10 cellular contexts compared by ENCODE assay signal in the genomic region with DNA sequence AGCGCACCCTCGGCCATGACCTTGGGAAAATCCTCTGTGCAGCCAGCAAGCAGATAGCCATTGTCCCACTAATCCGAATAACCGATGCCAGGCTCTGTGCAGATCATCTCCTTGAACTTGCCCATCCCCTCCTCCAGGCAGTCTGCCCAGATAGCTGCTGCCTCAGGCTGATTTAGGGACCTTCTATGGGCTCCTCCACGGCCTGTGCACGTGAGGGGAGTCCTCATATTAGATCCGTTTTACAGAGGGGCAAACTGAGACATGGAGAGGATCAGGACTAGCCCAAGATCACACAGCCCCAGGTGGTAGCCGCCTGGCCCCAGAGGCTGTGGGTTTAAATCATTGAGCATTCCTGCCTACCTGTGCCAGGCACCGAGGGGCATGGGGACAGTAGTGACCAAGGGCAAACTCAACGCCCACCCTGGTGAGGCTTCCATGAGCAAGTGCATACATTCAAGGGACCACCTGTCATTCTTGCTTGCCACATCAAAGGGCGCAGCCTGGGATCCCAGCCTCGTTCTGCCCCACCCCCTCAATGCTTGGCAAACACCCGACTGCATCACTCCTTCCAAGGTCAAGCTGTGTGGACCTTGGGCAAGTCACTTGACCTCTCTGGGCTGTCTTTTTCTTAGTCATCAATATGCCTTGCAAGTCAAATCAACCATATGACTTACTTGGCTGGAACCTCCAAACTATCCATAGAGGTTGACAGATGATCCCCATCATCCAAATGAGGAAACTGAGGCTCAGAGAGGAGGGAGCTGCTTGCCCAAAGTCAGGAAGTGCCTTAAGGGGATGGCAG.
DNase-seq lines count a peak whose midpoint lies in the region; ATAC-seq, FAIRE-seq and TF ChIP-seq lines count a peak whose summit lies in the region.
"Had no signal": no experiment of that assay in that cellular context is flagged by ENCODE, and none has a peak within 500 bp of the region (broad histone marks: within the 10 kb centered on the region; RNA-seq: fewer than 3 reads in every experiment).

No MANE protein-coding gene starts in this region.

- H3K4me3 ChIP-seq in breast epithelium = no peak overlapping the region
- no peak overlapping the region for H3K4me3 ChIP-seq in spleen
- no peak overlapping the region for H3K4me3 ChIP-seq in small intestine (ENCODE audit: low read depth in 1 of 2, low read length in 2 of 2)
- H3K4me3 ChIP-seq: suprapubic skin had no signal

- no peak for DNase-seq in MCF 10A (ENCODE audit: unreplicated experiment)
- no peak for DNase-seq in breast epithelium (ENCODE audit: low spot score in 2 of 2)
- DNase-seq in islet precursor cell = peak; percentile 66
- peak; percentile 53 for DNase-seq in spleen
- no peak for DNase-seq in small intestine
- DNase-seq in kidney glomerular epithelial cell (lab: John Stamatoyannopoulos, UW) = no peak

- BruUV-seq in MCF 10A (replicated peaks; lab: Mats Ljungman, UMichigan) = no TSS peak

- H3K27me3 Mint-ChIP-seq in MCF 10A (ENCODE audit: insufficient read depth, unreplicated experiment) = no peaks in the 10 kb centered on the region
- peaks cover 6% of the 10 kb centered on the region for H3K27me3 Mint-ChIP-seq in brain

- no peak for TF ChIP-seq POLR2A in breast epithelium (IDR thresholded peaks at IDR 0.05)
- no peak for TF ChIP-seq POLR2A in spleen (IDR thresholded peaks at IDR 0.05)

- H3K36me3 ChIP-seq in breast epithelium (no peaks in the 10 kb centered on the region), spleen (no peaks in the 10 kb centered on the region), small intestine (ENCODE audit: control insufficient read depth in 2 of 2, insufficient read depth in 2 of 2, low read length in 2 of 2) (no peaks in the 10 kb centered on the region)
- H3K36me3 ChIP-seq: suprapubic skin had no signal

- H3K27ac Mint-ChIP-seq in MCF 10A (ENCODE audit: low read depth, unreplicated experiment) = peak overlapping the region; percentile 91
- H3K27ac Mint-ChIP-seq in brain = peak overlapping the region in 3 of 5 experiments; percentile 84 to 95 (median 87)

- peaks cover 0 to 4% of the 10 kb centered on the region in 2 donors for H3K9me3 ChIP-seq in breast epithelium
- peaks cover 0 to 13% (median 7%) of the 10 kb centered on the region in 8 donors for H3K9me3 ChIP-seq in spleen
- no peaks in the 10 kb centered on the region for H3K9me3 ChIP-seq in small intestine (ENCODE audit: control insufficient read depth, low read depth)
- H3K9me3 ChIP-seq: suprapubic skin had no signal

- no peak for FAIRE-seq in small intestine (lab: Jason Lieb, UNC)
- FAIRE-seq: GM19239 had no signal

- ATAC-seq in HG02852 (IDR thresholded peaks at IDR 0.05; ENCODE audit: unreplicated experiment) = no peak

- H3K4me1 ChIP-seq in breast epithelium (no peaks in the 10 kb centered on the region), spleen (peaks cover 0 to 30% (median 17%) of the 10 kb centered on the region in 6 donors), small intestine (ENCODE audit: control insufficient read depth in 2 of 2, insufficient read depth in 1 of 2, low read depth in 1 of 2, low read length in 1 of 2) (no peaks in the 10 kb centered on the region)
- H3K4me1 ChIP-seq: suprapubic skin had no signal

- no peak for TF ChIP-seq CTCF in MCF 10A (IDR thresholded peaks at IDR 0.05; ENCODE audit: unreplicated experiment)
- no peak for TF ChIP-seq CTCF in breast epithelium (IDR thresholded peaks at IDR 0.05)
- no peak for TF ChIP-seq CTCF in brain (conservative IDR thresholded peaks at IDR 0.05)
- no peak for TF ChIP-seq CTCF in spleen (IDR thresholded peaks at IDR 0.05 in 8 of 11, conservative IDR thresholded peaks at IDR 0.05 in 3 of 11)

- H3K27me3 ChIP-seq in breast epithelium = no peaks in the 10 kb centered on the region
- peaks cover 0 to 36% (median 0%) of the 10 kb centered on the region in 7 donors for H3K27me3 ChIP-seq in spleen (replicated peaks in 1 of 7)
- no peaks in the 10 kb centered on the region for H3K27me3 ChIP-seq in small intestine (ENCODE audit: control insufficient read depth in 2 of 2, insufficient read depth in 2 of 2, low read length in 2 of 2)

- H3K27ac ChIP-seq in breast epithelium (no peak overlapping the region), spleen (peak overlapping the region in 4 of 8 donors; percentile 31 to 62 (median 44)), small intestine (ENCODE audit: low read depth in 1 of 2, low read length in 1 of 2) (peak overlapping the region in 1 of 2 donors; percentile 17)
- H3K27ac ChIP-seq: suprapubic skin had no signal

- H3K4me1 Mint-ChIP-seq in MCF 10A (ENCODE audit: insufficient read depth, unreplicated experiment) (peaks cover 19% of the 10 kb centered on the region), brain (peaks cover 68% of the 10 kb centered on the region)

- H3K9me3 Mint-ChIP-seq in MCF 10A (ENCODE audit: unreplicated experiment) = peaks cover 9% of the 10 kb centered on the region
- peaks cover 2 to 9% (median 6%) of the 10 kb centered on the region in 5 experiments for H3K9me3 Mint-ChIP-seq in brain

- H3K4me3 Mint-ChIP-seq in MCF 10A (ENCODE audit: unreplicated experiment) (no peak overlapping the region), brain (peak overlapping the region in 1 of 5 experiments; percentile 6)

- WGBS in spleen, 5 donors = 17 to 21% (median 19%) methylated on average over 10 to 13 of the region's 13 CpGs
- WGBS in small intestine, 3 donors = 29 to 38% (median 30%) methylated on average over 13 of the region's 13 CpGs

- intact Hi-C loops in MCF 10A (cut with micrococcal nuclease) (loop anchor here (2.0 kb wide), 1 partner anchor 49 kb away; no protein-coding TSS in a partner anchor), breast epithelium (cut with DNase I; ENCODE audit: low total_unique reads) (no loop called here), spleen (cut with DNase I; ENCODE audit: low total_unique reads) (no loop called here)

- POLR2A ChIA-PET in MCF 10A (lab: Yijun Ruan, JAX) = interaction anchor here (0.6 kb wide), 1 partner anchor 1186 kb away, joined by 3 read pairs; the partner anchor contains the start of genes HPS4 and SRRD

- CTCF ChIA-PET in MCF 10A (lab: Yijun Ruan, JAX) = no interaction called here

- H3K36me3 Mint-ChIP-seq in MCF 10A (ENCODE audit: insufficient read depth, unreplicated experiment) (no peaks in the 10 kb centered on the region), brain (peaks cover 8% of the 10 kb centered on the region)

Comparison
In these comparisons a context has a peak if more than half of its experiments do, and no peak if none do; other contexts are left out.
1. DNase-seq: peak in islet precursor cell (single experiment) and spleen (single experiment); none in MCF 10A (single experiment), breast epithelium (0 of 2), small intestine (single experiment) and kidney glomerular epithelial cell (single experiment).